1 cellular context compared by ENCODE assay signal in the genomic region with DNA sequence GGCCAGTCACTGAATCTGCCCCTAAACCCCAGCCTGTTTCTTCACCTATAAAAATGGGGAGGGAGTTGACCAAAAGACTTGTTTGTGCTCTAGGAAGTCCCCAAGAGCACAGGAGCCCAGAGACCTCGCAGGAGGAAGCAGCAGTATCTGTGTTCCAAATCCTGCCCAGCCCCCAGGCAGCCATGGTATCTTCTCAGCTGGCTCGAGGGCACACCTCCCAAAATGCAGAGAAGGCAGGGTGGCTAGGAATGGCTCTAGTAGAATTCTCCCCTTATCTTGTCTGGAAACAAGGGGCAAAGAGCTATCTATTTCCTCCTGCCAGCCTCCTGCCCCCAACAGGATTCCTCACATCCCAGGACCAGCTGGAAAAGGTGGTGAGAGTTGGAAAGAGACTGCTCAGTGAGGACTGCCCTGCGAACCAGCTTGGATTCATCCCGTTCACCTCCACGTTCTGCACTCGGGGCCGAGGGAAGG.
TF ChIP-seq lines count a peak whose summit lies in the region.

No MANE protein-coding gene starts in this region.

TF ChIP-seq in HepG2, 621 proteins besides CTCF, POLR2A, EP300 and RAD21:
- 0 out of 2 replicates have a peak, but pooled peaks have one; percentile 2 for TF ChIP-seq SAP130 (CRISPR knock-in tag; IDR thresholded peaks at IDR 0.05; ENCODE audit: low read depth)
- peak; percentile 1; the same call in 1 of the 2 replicates for TF ChIP-seq POLR2G (IDR thresholded peaks at IDR 0.05; ENCODE audit: low read depth, low read length)
- no peak for TF ChIP-seq ZNF674 (CRISPR knock-in tag; IDR thresholded peaks at IDR 0.05; ENCODE audit: low read depth)
- TF ChIP-seq, protein P1, sequence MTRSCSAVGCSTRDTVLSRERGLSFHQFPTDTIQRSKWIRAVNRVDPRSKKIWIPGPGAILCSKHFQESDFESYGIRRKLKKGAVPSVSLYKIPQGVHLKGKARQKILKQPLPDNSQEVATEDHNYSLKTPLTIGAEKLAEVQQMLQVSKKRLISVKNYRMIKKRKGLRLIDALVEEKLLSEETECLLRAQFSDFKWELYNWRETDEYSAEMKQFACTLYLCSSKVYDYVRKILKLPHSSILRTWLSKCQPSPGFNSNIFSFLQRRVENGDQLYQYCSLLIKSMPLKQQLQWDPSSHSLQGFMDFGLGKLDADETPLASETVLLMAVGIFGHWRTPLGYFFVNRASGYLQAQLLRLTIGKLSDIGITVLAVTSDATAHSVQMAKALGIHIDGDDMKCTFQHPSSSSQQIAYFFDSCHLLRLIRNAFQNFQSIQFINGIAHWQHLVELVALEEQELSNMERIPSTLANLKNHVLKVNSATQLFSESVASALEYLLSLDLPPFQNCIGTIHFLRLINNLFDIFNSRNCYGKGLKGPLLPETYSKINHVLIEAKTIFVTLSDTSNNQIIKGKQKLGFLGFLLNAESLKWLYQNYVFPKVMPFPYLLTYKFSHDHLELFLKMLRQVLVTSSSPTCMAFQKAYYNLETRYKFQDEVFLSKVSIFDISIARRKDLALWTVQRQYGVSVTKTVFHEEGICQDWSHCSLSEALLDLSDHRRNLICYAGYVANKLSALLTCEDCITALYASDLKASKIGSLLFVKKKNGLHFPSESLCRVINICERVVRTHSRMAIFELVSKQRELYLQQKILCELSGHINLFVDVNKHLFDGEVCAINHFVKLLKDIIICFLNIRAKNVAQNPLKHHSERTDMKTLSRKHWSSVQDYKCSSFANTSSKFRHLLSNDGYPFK (CRISPR knock-in tag; IDR thresholded peaks at IDR 0.05; ENCODE audit: borderline replicate concordance): no peak
- TF ChIP-seq SRF (IDR thresholded peaks at IDR 0.05; ENCODE audit: low read depth, low read length): no peak
